9 cellular contexts compared by ENCODE assay signal in the genomic region with DNA sequence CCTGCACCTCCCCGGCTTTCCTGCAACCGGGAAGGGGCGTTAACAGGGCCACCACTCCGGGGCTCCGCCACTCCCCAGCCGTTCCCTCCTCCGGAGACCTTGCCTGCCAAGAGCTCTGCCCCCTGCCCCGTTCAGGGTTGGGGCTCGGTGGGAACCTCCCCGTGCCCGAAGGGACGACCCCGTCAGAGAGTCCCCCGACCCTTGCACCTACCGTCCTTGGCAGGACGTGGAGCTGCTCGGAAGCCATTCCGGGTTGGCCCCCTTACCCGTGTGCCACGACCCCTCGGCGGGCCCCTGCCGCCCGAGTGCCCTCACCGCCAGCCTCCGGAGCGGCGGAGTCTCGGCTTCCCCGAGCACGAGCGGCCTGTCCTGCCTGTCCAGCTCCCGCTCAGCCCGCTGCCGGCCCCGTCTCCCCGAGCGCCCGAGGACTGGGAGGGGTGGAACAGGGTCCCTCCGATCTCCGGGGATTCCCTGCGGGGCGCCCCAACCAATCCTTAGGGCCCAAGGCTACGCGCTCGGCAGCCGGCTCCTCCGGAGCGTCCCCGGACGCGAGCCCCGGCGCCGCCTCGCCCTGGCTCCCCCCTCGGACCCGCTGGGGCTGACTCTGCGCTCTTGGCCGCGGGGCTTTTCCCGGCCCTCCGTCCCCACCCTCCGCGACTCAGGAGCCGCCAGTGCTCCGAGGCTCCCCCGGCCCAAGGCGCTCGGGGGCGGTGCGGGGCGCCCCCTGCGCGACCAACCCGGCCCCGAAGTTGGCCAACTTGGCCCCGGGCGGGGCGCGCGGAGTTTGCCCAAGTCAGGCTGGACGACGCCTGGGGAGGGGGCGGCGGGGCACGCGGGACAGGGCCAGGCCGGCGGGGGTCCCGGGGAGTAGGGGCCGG. TPM values are rescaled to one million over a fixed set of nuclear protein-coding genes. Genes with fewer than 3 reads are reported as not detected.
DNase-seq lines count a peak whose midpoint lies in the region; ATAC-seq and TF ChIP-seq lines count a peak whose summit lies in the region.
"Had no signal": no experiment of that assay in that cellular context is flagged by ENCODE, and none has a peak within 500 bp of the region (broad histone marks: within the 10 kb centered on the region; RNA-seq: fewer than 3 reads in every experiment).

No MANE protein-coding gene starts in this region.

- no peaks in the 10 kb centered on the region for H3K36me3 Mint-ChIP-seq in brain

- peaks cover 12% of the 10 kb centered on the region for H3K4me1 ChIP-seq in smooth muscle cell (ENCODE audit: low read depth)

- no peaks in the 10 kb centered on the region for H3K9me3 ChIP-seq in smooth muscle cell (replicated peaks; ENCODE audit: low read depth)

- H3K4me1 Mint-ChIP-seq in brain = peaks cover 15% of the 10 kb centered on the region

- TF ChIP-seq CTCF in brain (conservative IDR thresholded peaks at IDR 0.05) (peak; percentile 25 to 54), smooth muscle cell (IDR thresholded peaks at IDR 0.05; ENCODE audit: borderline replicate concordance, insufficient read depth, poor library complexity, severe bottlenecking) (peak; percentile 11)

- H3K4me3 ChIP-seq in H7 (ENCODE audit: insufficient read depth, low read depth, low read length) (peak overlapping the region; percentile 68), smooth muscle cell (peak overlapping the region; percentile 82)

- H3K27ac Mint-ChIP-seq in brain = peak overlapping the region in 1 of 5 experiments; percentile 13
- H3K27ac Mint-ChIP-seq: T-helper 2 cell treated with Interferon-gamma antibody and Interleukin-4, amounts not matched to agents 5 μg/mL and 100 μg/mL, for 36 hours had no signal

- no peak overlapping the region for H3K27ac ChIP-seq in smooth muscle cell (ENCODE audit: low read depth)

- no peaks in the 10 kb centered on the region for H3F3A ChIP-seq in smooth muscle cell (ENCODE audit: low read depth)

- H3K27me3 ChIP-seq in H7 (ENCODE audit: control insufficient read depth, insufficient read depth, low read length) (peaks cover 45% of the 10 kb centered on the region), smooth muscle cell (ENCODE audit: low read depth) (peaks cover 19% of the 10 kb centered on the region)

- no peaks in the 10 kb centered on the region for H3K79me2 ChIP-seq in smooth muscle cell (ENCODE audit: low read depth)

- under 1% methylated on average over 73 of the region's 92 CpGs for WGBS in smooth muscle cell (ENCODE audit: low lambda C conversion rate)

- peak overlapping the region; percentile 82 for H2AFZ ChIP-seq in smooth muscle cell (ENCODE audit: low read depth)

- no peak for ATAC-seq in HG03469 (IDR thresholded peaks at IDR 0.05; ENCODE audit: unreplicated experiment)
- ATAC-seq in GM19452 (IDR thresholded peaks at IDR 0.05; ENCODE audit: unreplicated experiment) = no peak
- ATAC-seq in HG03571 (IDR thresholded peaks at IDR 0.05; ENCODE audit: unreplicated experiment) = no peak

- H3K36me3 ChIP-seq in H7 (replicated peaks; ENCODE audit: control insufficient read depth, insufficient read depth, low read length) (no peaks in the 10 kb centered on the region), smooth muscle cell (ENCODE audit: low read depth) (no peaks in the 10 kb centered on the region)

- peaks cover 0 to 4% (median 0%) of the 10 kb centered on the region in 5 experiments for H3K9me3 Mint-ChIP-seq in brain
- H3K9me3 Mint-ChIP-seq: T-helper 2 cell treated with Interferon-gamma antibody and Interleukin-4, amounts not matched to agents 5 μg/mL and 100 μg/mL, for 36 hours had no signal

- peak; percentile 84 for DNase-seq in H7
- DNase-seq in iris pigment epithelial cell (ENCODE audit: low read depth) = peak; percentile 41
- DNase-seq in smooth muscle cell (lab: John Stamatoyannopoulos, UW; ENCODE audit: unreplicated experiment) = no peak
- DNase-seq in NCI-H1694 treated with DMSO at 0.1 percent for 48 hours (lab: John Stamatoyannopoulos, UW) = no peak

- peaks cover 53% of the 10 kb centered on the region for H3K27me3 Mint-ChIP-seq in brain

- no peak overlapping the region for H3K9ac ChIP-seq in smooth muscle cell (ENCODE audit: low read depth)

- peak overlapping the region; percentile 93 for H3K4me2 ChIP-seq in smooth muscle cell

- peaks cover 39% of the 10 kb centered on the region for H4K20me1 ChIP-seq in smooth muscle cell (ENCODE audit: low read depth)

- peak overlapping the region; percentile 70 to 86 (median 75) for H3K4me3 Mint-ChIP-seq in brain
- H3K4me3 Mint-ChIP-seq: T-helper 2 cell treated with Interferon-gamma antibody and Interleukin-4, amounts not matched to agents 5 μg/mL and 100 μg/mL, for 36 hours had no signal

RNA-seq across cellular contexts. Expression of gene ADAMTS2, which starts 0.7 kb away (rescaled TPM):
- total RNA-seq in H7 (2014; rRNA removed; shearing (Covaris generic)) = 1.7 and 2.2 TPM in 2 replicates
- 2.2 TPM for polyA plus RNA-seq in brain (ENCODE audit: insufficient read depth, low read depth, low replicate concordance)
- total RNA-seq in smooth muscle cell = 22.8 and 32.0 TPM in 2 replicates
- polyA plus RNA-seq in smooth muscle cell = 25.3 and 37.5 TPM in 2 replicates

Comparison
In these comparisons a context has a peak if more than half of its experiments do, and no peak if none do; other contexts are left out.
1. DNase-seq: peak in H7 (single experiment) and iris pigment epithelial cell (single experiment); none in smooth muscle cell (single experiment) and NCI-H1694 treated with DMSO at 0.1 percent for 48 hours (single experiment).